20 cellular contexts compared by ENCODE assay signal in the genomic region with DNA sequence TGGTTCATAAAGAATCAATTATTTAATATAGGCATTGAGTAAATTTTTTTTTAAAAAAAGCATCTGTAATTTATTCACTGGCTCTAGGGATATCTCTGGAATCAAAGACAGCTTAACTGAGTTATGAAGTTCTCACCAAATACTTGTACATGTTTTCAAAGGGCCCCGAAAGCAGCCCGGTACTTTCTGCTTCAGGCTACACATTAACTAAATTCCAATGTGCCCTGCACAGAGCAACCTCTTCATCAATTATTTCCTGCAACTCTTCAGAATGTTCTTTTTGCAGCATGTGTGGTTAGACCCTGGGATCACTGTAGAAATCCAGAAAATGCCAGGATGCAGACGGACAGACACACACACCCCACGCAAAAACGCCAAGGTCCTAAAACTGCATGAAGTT.
DNase-seq lines count a peak whose midpoint lies in the region; ATAC-seq and TF ChIP-seq lines count a peak whose summit lies in the region.
"Had no signal": no experiment of that assay in that cellular context is flagged by ENCODE, and none has a peak within 500 bp of the region (broad histone marks: within the 10 kb centered on the region; RNA-seq: fewer than 3 reads in every experiment).

No MANE protein-coding gene starts in this region.

- CTCF ChIA-PET in SK-N-SH (lab: Yijun Ruan, JAX): no interaction called here

- no peaks in the 10 kb centered on the region for H3K79me2 ChIP-seq in SK-N-SH (ENCODE audit: insufficient read depth)

- H3K27me3 ChIP-seq in SK-N-SH (ENCODE audit: insufficient read depth): no peaks in the 10 kb centered on the region
- no peaks in the 10 kb centered on the region for H3K27me3 ChIP-seq in lower lobe of right lung (ENCODE audit: low read depth)
- H3K27me3 ChIP-seq in right lobe of liver: no peaks in the 10 kb centered on the region
- H3K27me3 ChIP-seq: BLaER1 treated with 17β-estradiol and CSF1 and Interleukin-3, amounts not matched to agents 10 nM and 100 nM had no signal

- ATAC-seq in SK-N-SH treated with all-trans-retinoic acid at 6 μM for 48 hours (no peak), lower lobe of right lung (peak; percentile 29 to 45), right lobe of liver (no peak), HG03159 (IDR thresholded peaks at IDR 0.05; ENCODE audit: unreplicated experiment) (no peak)
- ATAC-seq: HepG2 had no signal

- no peak overlapping the region for H3K4me2 ChIP-seq in SK-N-SH
- H3K4me2 ChIP-seq: BLaER1 treated with 17β-estradiol and CSF1 and Interleukin-3, amounts not matched to agents 10 nM and 100 nM had no signal

- H3K27me3 Mint-ChIP-seq in type B pancreatic cell: no peaks in the 10 kb centered on the region
- H3K27me3 Mint-ChIP-seq: CD8-positive, alpha-beta memory T cell had no signal

- H3K4me1 Mint-ChIP-seq in type B pancreatic cell (ENCODE audit: unreplicated experiment): peaks cover 59% of the 10 kb centered on the region

- no peak overlapping the region for H3K9ac ChIP-seq in SK-N-SH
- H3K9ac ChIP-seq: BLaER1 treated with 17β-estradiol and CSF1 and Interleukin-3, amounts not matched to agents 10 nM and 100 nM had no signal

- WGBS in SK-N-SH (ENCODE audit: low lambda C conversion rate): 62% methylated on average over 5 of the region's 5 CpGs
- WGBS in right lobe of liver (ENCODE audit: insufficient coverage, low coverage, low lambda C conversion rate, missing lambda C conversion rate): 49% methylated on average over 5 of the region's 5 CpGs

- H3F3A ChIP-seq in SK-N-SH (replicated peaks; ENCODE audit: insufficient read depth): no peaks in the 10 kb centered on the region

- TF ChIP-seq RAD21 in SK-N-SH (IDR thresholded peaks at IDR 0.05; ENCODE audit: low read length): no peak

- H3K36me3 ChIP-seq in SK-N-SH (replicated peaks in 1 of 2; ENCODE audit: control insufficient read depth in 1 of 2, insufficient read depth in 2 of 2, low read length in 1 of 2) (no peaks in the 10 kb centered on the region), lower lobe of right lung (no peaks in the 10 kb centered on the region), right lobe of liver (no peaks in the 10 kb centered on the region)
- H3K36me3 ChIP-seq: BLaER1 treated with 17β-estradiol and CSF1 and Interleukin-3, amounts not matched to agents 10 nM and 100 nM had no signal

- POLR2A ChIA-PET in SK-N-SH (lab: Yijun Ruan, JAX): no interaction called here

- H4K20me1 ChIP-seq in SK-N-SH (ENCODE audit: insufficient read depth): no peaks in the 10 kb centered on the region
- H4K20me1 ChIP-seq: BLaER1 treated with 17β-estradiol and CSF1 and Interleukin-3, amounts not matched to agents 10 nM and 100 nM had no signal

- H3K4me3 Mint-ChIP-seq in type B pancreatic cell: peak overlapping the region; percentile 21
- H3K4me3 Mint-ChIP-seq: CD8-positive, alpha-beta memory T cell had no signal

- H3K9me3 ChIP-seq in SK-N-SH (no peaks in the 10 kb centered on the region; the same call in 1 of the 2 replicates), lower lobe of right lung (no peaks in the 10 kb centered on the region), right lobe of liver (no peaks in the 10 kb centered on the region)
- H3K9me3 ChIP-seq: BLaER1 treated with 17β-estradiol and CSF1 and Interleukin-3, amounts not matched to agents 10 nM and 100 nM had no signal

- no peak for TF ChIP-seq EP300 in SK-N-SH (IDR thresholded peaks at IDR 0.05; ENCODE audit: borderline replicate concordance in 1 of 2, low read depth in 1 of 2, low read length in 1 of 2)

- H3K4me1 ChIP-seq in SK-N-SH (ENCODE audit: control insufficient read depth in 1 of 2, insufficient read depth in 2 of 2, low read depth in 1 of 2, low read length in 1 of 2) (peaks cover 0 to 12% of the 10 kb centered on the region in 2 experiments; a peak in 1 of 4 replicates), lower lobe of right lung (no peaks in the 10 kb centered on the region), right lobe of liver (no peaks in the 10 kb centered on the region)
- H3K4me1 ChIP-seq: BLaER1 treated with 17β-estradiol and CSF1 and Interleukin-3, amounts not matched to agents 10 nM and 100 nM had no signal

- no peak overlapping the region for H3K27ac ChIP-seq in SK-N-SH (ENCODE audit: low read depth in 2 of 2, low read length in 1 of 2)
- no peak overlapping the region for H3K27ac ChIP-seq in lower lobe of right lung
- no peak overlapping the region for H3K27ac ChIP-seq in right lobe of liver
- H3K27ac ChIP-seq: 22Rv1; BLaER1 treated with 17β-estradiol and CSF1 and Interleukin-3, amounts not matched to agents 10 nM and 100 nM had no signal

- intact Hi-C loops in lower lobe of right lung (cut with DNase I) (no loop called here), right lobe of liver (cut with DNase I) (no loop called here)

- TF ChIP-seq CTCF in SK-N-SH (IDR thresholded peaks at IDR 0.05) (no peak), epithelial cell of proximal tubule (conservative IDR thresholded peaks at IDR 0.05; ENCODE audit: low read depth, low read length) (no peak), lower lobe of right lung (IDR thresholded peaks at IDR 0.05) (no peak), type B pancreatic cell (conservative IDR thresholded peaks at IDR 0.05) (no peak), right lobe of liver (IDR thresholded peaks at IDR 0.05) (no peak)

- H3K27ac Mint-ChIP-seq in type B pancreatic cell: peak overlapping the region; percentile 30
- H3K27ac Mint-ChIP-seq: CD8-positive, alpha-beta memory T cell had no signal

- TF ChIP-seq POLR2A in right lobe of liver (IDR thresholded peaks at IDR 0.05): no peak

- peaks cover 3% of the 10 kb centered on the region for H3K36me3 Mint-ChIP-seq in type B pancreatic cell
- H3K36me3 Mint-ChIP-seq: CD8-positive, alpha-beta memory T cell had no signal

- no peaks in the 10 kb centered on the region for H3K9me2 ChIP-seq in SK-N-SH

- DNase-seq in SK-N-SH: no peak
- peak; percentile 72 for DNase-seq in epithelial cell of proximal tubule (ENCODE audit: low read depth)
- DNase-seq in lower lobe of right lung: no peak
- no peak for DNase-seq in type B pancreatic cell (ENCODE audit: extremely low spot score, unreplicated experiment)
- DNase-seq in right lobe of liver: no peak
- no peak for DNase-seq in ecto neural progenitor cell (ENCODE audit: low spot score)
- DNase-seq: CD8-positive, alpha-beta memory T cell; DND-41; GF-D8; KG1; NCI-H1092; NCI-H146; NCI-H2081; NCI-H510A; NCI-H774 had no signal

- H2AFZ ChIP-seq in SK-N-SH (ENCODE audit: low read depth): no peak overlapping the region

- H3K4me3 ChIP-seq in SK-N-SH (ENCODE audit: low read depth in 2 of 2, low read length in 1 of 2): no peak overlapping the region
- no peak overlapping the region for H3K4me3 ChIP-seq in epithelial cell of proximal tubule (ENCODE audit: low read depth, low read length)
- no peak overlapping the region for H3K4me3 ChIP-seq in lower lobe of right lung
- H3K4me3 ChIP-seq in right lobe of liver: no peak overlapping the region
- H3K4me3 ChIP-seq: BLaER1 treated with 17β-estradiol and CSF1 and Interleukin-3, amounts not matched to agents 10 nM and 100 nM had no signal

- no peaks in the 10 kb centered on the region for H3K9me3 Mint-ChIP-seq in type B pancreatic cell
- H3K9me3 Mint-ChIP-seq: CD8-positive, alpha-beta memory T cell had no signal

TF ChIP-seq in SK-N-SH treated with all-trans-retinoic acid at 6 μM for 48 hours, 23 proteins besides CTCF, POLR2A, EP300 and RAD21:
- TF ChIP-seq ZNF565 (CRISPR knock-in tag; conservative IDR thresholded peaks at IDR 0.05; ENCODE audit: low read depth) (no peak), ISL1 (CRISPR knock-in tag; IDR thresholded peaks at IDR 0.05) (peak; percentile 33; the same call in 1 of the 2 replicates), POU6F1 (CRISPR knock-in tag; IDR thresholded peaks at IDR 0.05; ENCODE audit: borderline replicate concordance, low read depth) (no peak; the same call in 1 of the 2 replicates), ARNTL (CRISPR knock-in tag; IDR thresholded peaks at IDR 0.05; ENCODE audit: borderline replicate concordance, low read depth) (no peak), ZC3H10 (CRISPR knock-in tag; IDR thresholded peaks at IDR 0.05) (no peak), ZFP30 (CRISPR knock-in tag; IDR thresholded peaks at IDR 0.05) (no peak)

TF ChIP-seq in SK-N-SH, 30 proteins besides CTCF, POLR2A, EP300 and RAD21:
- TF ChIP-seq, protein P1, sequence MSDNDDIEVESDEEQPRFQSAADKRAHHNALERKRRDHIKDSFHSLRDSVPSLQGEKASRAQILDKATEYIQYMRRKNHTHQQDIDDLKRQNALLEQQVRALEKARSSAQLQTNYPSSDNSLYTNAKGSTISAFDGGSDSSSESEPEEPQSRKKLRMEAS (IDR thresholded peaks at IDR 0.05; ENCODE audit: low read depth): no peak
- no peak for TF ChIP-seq POLR2AphosphoS5 (IDR thresholded peaks at IDR 0.05; ENCODE audit: low read depth, low read length)
- no peak for TF ChIP-seq YY1 (IDR thresholded peaks at IDR 0.05; ENCODE audit: low read depth)
- no peak for TF ChIP-seq ELF1 (IDR thresholded peaks at IDR 0.05)

Comparison
In these comparisons a context has a peak if more than half of its experiments do, and no peak if none do; other contexts are left out.
1. ATAC-seq: peak in lower lobe of right lung (2 of 2); none in SK-N-SH treated with all-trans-retinoic acid at 6 μM for 48 hours (single experiment), right lobe of liver (0 of 4) and HG03159 (single experiment).